In the genomic region with DNA sequence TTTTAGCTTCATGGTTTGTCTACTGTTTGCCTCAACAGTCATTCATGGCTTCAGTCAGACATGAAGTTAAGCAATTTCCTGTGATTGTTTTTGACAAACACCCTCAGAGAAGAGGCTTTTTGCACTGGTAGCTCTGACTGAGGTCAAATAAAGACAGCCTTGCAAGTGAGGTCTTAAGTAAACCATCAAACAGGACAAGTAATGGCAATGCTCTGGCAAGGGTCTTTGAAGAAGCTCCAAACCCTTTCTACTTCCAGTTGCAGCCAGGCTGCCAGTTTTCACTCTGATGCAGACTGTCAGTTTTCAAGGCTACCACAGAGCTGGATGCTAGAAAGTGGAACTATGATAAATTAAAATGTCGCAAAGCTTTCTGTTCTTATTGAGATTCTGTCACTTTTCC, we compare ENCODE assay signal across 14 cellular contexts.
DNase-seq lines count a peak whose midpoint lies in the region; ATAC-seq and TF ChIP-seq lines count a peak whose summit lies in the region.
"Had no signal": no experiment of that assay in that cellular context is flagged by ENCODE, and none has a peak within 500 bp of the region (broad histone marks: within the 10 kb centered on the region; RNA-seq: fewer than 3 reads in every experiment).

No MANE protein-coding gene starts in this region.

- H3K27ac ChIP-seq in osteoblast (ENCODE audit: low read depth, low read length) (no peak overlapping the region), caudate nucleus (ENCODE audit: low read depth, low read length) (no peak overlapping the region)

- no peaks in the 10 kb centered on the region for H3K9me3 ChIP-seq in osteoblast (ENCODE audit: low read depth, low read length)

- H3K36me3 ChIP-seq in osteoblast (ENCODE audit: insufficient read depth, low read length): no peaks in the 10 kb centered on the region

- no peak overlapping the region for H3K4me2 ChIP-seq in osteoblast (ENCODE audit: insufficient read depth, low read length)

- DNase-seq in activated CD8-positive, alpha-beta memory T cell treated with anti-CD3 and anti-CD28 coated beads, Interleukin-2, amount 10 ng/mL, durations not matched to agents 7 days and 5 days: no peak
- no peak for DNase-seq in activated CD8-positive, alpha-beta memory T cell treated with anti-CD3 and anti-CD28 coated beads for 24 hours
- DNase-seq in MV-4-11 (lab: John Stamatoyannopoulos, UW): peak; percentile 71
- peak; percentile 5 to 65 for DNase-seq in cardiac fibroblast (ENCODE audit: low read depth in 2 of 2)
- peak; percentile 49 for DNase-seq in osteoblast (ENCODE audit: insufficient read length, low spot score, missing footprints)
- DNase-seq in caudate nucleus (lab: John Stamatoyannopoulos, UW): no peak
- no peak for DNase-seq in DMS114 treated with DMSO at 0.1 percent for 48 hours (lab: John Stamatoyannopoulos, UW; ENCODE audit: unreplicated experiment)
- no peak for DNase-seq in middle frontal gyrus (ENCODE audit: extremely low spot score, low spot score)
- DNase-seq: ACHN, IMR-90, NCI-H526, small intestine had no signal

- H3K79me2 ChIP-seq in osteoblast (ENCODE audit: insufficient read depth, low read length): no peaks in the 10 kb centered on the region

- CTCF ChIA-PET in activated CD8-positive, alpha-beta memory T cell treated with anti-CD3 and anti-CD28 coated beads, Interleukin-2, amount 10 ng/mL, durations not matched to agents 7 days and 5 days (lab: Charles Lee): interaction anchor here (1.5 kb wide), 1 partner anchor 67 kb away, joined by 3 read pairs; no protein-coding TSS in a partner anchor

- H4K20me1 ChIP-seq in osteoblast (ENCODE audit: insufficient read depth, low read length): no peaks in the 10 kb centered on the region

- no peaks in the 10 kb centered on the region for H3K27me3 ChIP-seq in osteoblast (ENCODE audit: insufficient read depth, low read length)

- peak; percentile 70 for ATAC-seq in activated CD8-positive, alpha-beta memory T cell treated with anti-CD3 and anti-CD28 coated beads, Interleukin-2, amount 10 ng/mL, durations not matched to agents 7 days and 5 days
- ATAC-seq: esophagus mucosa had no signal

- no peak overlapping the region for H3K4me3 Mint-ChIP-seq in activated CD8-positive, alpha-beta memory T cell treated with anti-CD3 and anti-CD28 coated beads, Interleukin-2, amount 10 ng/mL, durations not matched to agents 7 days and 5 days

- H3K36me3 Mint-ChIP-seq in activated CD8-positive, alpha-beta memory T cell treated with anti-CD3 and anti-CD28 coated beads, Interleukin-2, amount 10 ng/mL, durations not matched to agents 7 days and 5 days: peaks cover 15% of the 10 kb centered on the region

- peaks cover 7% of the 10 kb centered on the region for H3K9me3 Mint-ChIP-seq in activated CD8-positive, alpha-beta memory T cell treated with anti-CD3 and anti-CD28 coated beads, Interleukin-2, amount 10 ng/mL, durations not matched to agents 7 days and 5 days (ENCODE audit: low read depth)

- TF ChIP-seq CTCF in cardiac fibroblast (IDR thresholded peaks at IDR 0.05; ENCODE audit: low read depth, low read length) (no peak), osteoblast (IDR thresholded peaks at IDR 0.05; ENCODE audit: extremely low read depth, low read depth, low read length) (no peak)

- H3K4me3 ChIP-seq in cardiac fibroblast (replicated peaks in 1 of 2; ENCODE audit: low read depth in 2 of 2, low read length in 2 of 2) (no peak overlapping the region), osteoblast (ENCODE audit: insufficient read depth, low read length) (no peak overlapping the region)
- H3K4me3 ChIP-seq: lung had no signal

- H3K4me1 Mint-ChIP-seq in activated CD8-positive, alpha-beta memory T cell treated with anti-CD3 and anti-CD28 coated beads, Interleukin-2, amount 10 ng/mL, durations not matched to agents 7 days and 5 days: peaks cover 9% of the 10 kb centered on the region

- H2AFZ ChIP-seq in osteoblast (ENCODE audit: low read length): peak overlapping the region; percentile 25

- no peaks in the 10 kb centered on the region for H3K27me3 Mint-ChIP-seq in activated CD8-positive, alpha-beta memory T cell treated with anti-CD3 and anti-CD28 coated beads, Interleukin-2, amount 10 ng/mL, durations not matched to agents 7 days and 5 days

- peak overlapping the region; percentile 39 for H3K27ac Mint-ChIP-seq in activated CD8-positive, alpha-beta memory T cell treated with anti-CD3 and anti-CD28 coated beads, Interleukin-2, amount 10 ng/mL, durations not matched to agents 7 days and 5 days

- no peaks in the 10 kb centered on the region for H3K4me1 ChIP-seq in osteoblast (ENCODE audit: insufficient read depth, low read length)

Comparison
In these comparisons a context has a peak if more than half of its experiments do, and no peak if none do; other contexts are left out.
1. DNase-seq: peak in MV-4-11 (single experiment), cardiac fibroblast (2 of 2) and osteoblast (single experiment); none in activated CD8-positive, alpha-beta memory T cell treated with anti-CD3 and anti-CD28 coated beads, Interleukin-2, amount 10 ng/mL, durations not matched to agents 7 days and 5 days (single experiment), activated CD8-positive, alpha-beta memory T cell treated with anti-CD3 and anti-CD28 coated beads for 24 hours (single experiment), caudate nucleus (0 of 61), DMS114 treated with DMSO at 0.1 percent for 48 hours (single experiment) and middle frontal gyrus (single experiment).